ENCODE assay signal across 19 cellular contexts in the genomic region with DNA sequence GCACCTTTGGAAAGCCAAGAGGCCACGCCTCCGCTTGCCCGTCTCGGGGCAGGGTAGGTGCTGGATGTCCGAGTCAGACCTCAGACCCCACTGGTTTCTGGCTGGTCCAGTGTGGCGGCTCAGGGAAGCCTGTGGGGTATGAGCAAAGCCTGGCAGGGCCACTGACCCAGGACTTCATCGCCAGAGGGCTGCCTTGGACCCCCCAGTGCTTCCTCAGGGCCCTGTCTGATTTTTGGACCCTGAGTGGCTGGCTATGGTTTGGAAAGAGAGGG. TPM values are rescaled to one million over a fixed set of nuclear protein-coding genes. Genes with fewer than 3 reads are reported as not detected.
A peak's percentile ranks its signal among the peaks of the same experiment; 100 is the strongest.
DNase-seq lines count a peak whose midpoint lies in the region; ATAC-seq, FAIRE-seq and TF ChIP-seq lines count a peak whose summit lies in the region.
"Had no signal": no experiment of that assay in that cellular context is flagged by ENCODE, and none has a peak within 500 bp of the region (broad histone marks: within the 10 kb centered on the region; RNA-seq: fewer than 3 reads in every experiment).

No MANE protein-coding gene starts in this region.

- H2AFZ ChIP-seq in H1 (ENCODE audit: low read length) = no peak overlapping the region

- TF ChIP-seq CTCF in RWPE2 (IDR thresholded peaks at IDR 0.05; ENCODE audit: poor library complexity, severe bottlenecking) (no peak), H1 (IDR thresholded peaks at IDR 0.05; ENCODE audit: control extremely low read depth in 1 of 3, insufficient read depth in 1 of 3, low read depth in 1 of 3, low read length in 3 of 3) (no peak), upper lobe of right lung (IDR thresholded peaks at IDR 0.05) (no peak), adrenal gland (IDR thresholded peaks at IDR 0.05) (no peak)

- H3K79me1 ChIP-seq in H1 (ENCODE audit: low read depth, low read length) = no peaks in the 10 kb centered on the region

- no peak for ATAC-seq in activated naive CD8-positive, alpha-beta T cell treated with anti-CD3 and anti-CD28 coated beads, Interleukin-2, amount 50 U/mL, for 24 hours
- no peak for ATAC-seq in RWPE2 (ENCODE audit: low read depth)
- ATAC-seq in upper lobe of right lung = no peak
- no peak for ATAC-seq in GM21737 (IDR thresholded peaks at IDR 0.05; ENCODE audit: unreplicated experiment)
- ATAC-seq: A549 had no signal

- no peaks in the 10 kb centered on the region for H3K36me3 ChIP-seq in RWPE2 (ENCODE audit: low read depth)
- H3K36me3 ChIP-seq in H1 (ENCODE audit: control insufficient read depth in 2 of 4, insufficient read depth in 4 of 4, low read length in 3 of 4) = no peaks in the 10 kb centered on the region
- H3K36me3 ChIP-seq in upper lobe of right lung = no peaks in the 10 kb centered on the region
- H3K36me3 ChIP-seq in adrenal gland (replicated peaks in 1 of 2) = no peaks in the 10 kb centered on the region
- H3K36me3 ChIP-seq: BLaER1, HAP-1 had no signal

- no peak overlapping the region for H3K4me2 ChIP-seq in H1 (ENCODE audit: insufficient read depth in 1 of 2, low read depth in 2 of 2, low read length in 2 of 2)
- H3K4me2 ChIP-seq: A549, BLaER1 had no signal

- CTCF ChIA-PET in H1 (lab: Charles Lee; ENCODE audit: partially characterized antibody) = interaction anchor here (0.6 to 17.1 kb wide), 14 partner anchors 8 to 232 kb away, joined by 3 to 244 read pairs (median 9); no protein-coding TSS in a partner anchor

- H3K36me3 Mint-ChIP-seq in activated naive CD8-positive, alpha-beta T cell treated with anti-CD3 and anti-CD28 coated beads, Interleukin-2, amount 50 U/mL, for 24 hours (ENCODE audit: low read depth) = no peaks in the 10 kb centered on the region
- H3K36me3 Mint-ChIP-seq in activated naive CD8-positive, alpha-beta T cell treated with anti-CD3 and anti-CD28 coated beads for 36 hours = no peaks in the 10 kb centered on the region
- H3K36me3 Mint-ChIP-seq: CD14-positive monocyte; CD4-positive, alpha-beta memory T cell had no signal

- no peak overlapping the region for H3K14ac ChIP-seq in H1 (ENCODE audit: insufficient read length)

- H3K27me3 ChIP-seq in RWPE2 (ENCODE audit: insufficient read depth, poor library complexity, severe bottlenecking) (no peaks in the 10 kb centered on the region), H1 (replicated peaks in 1 of 4; ENCODE audit: control insufficient read depth in 3 of 4, extremely low read depth in 1 of 4, insufficient read depth in 3 of 4, low read length in 3 of 4) (no peaks in the 10 kb centered on the region; a peak in 1 of 7 replicates), upper lobe of right lung (peaks cover 20% of the 10 kb centered on the region), adrenal gland (peaks cover under 1% of the 10 kb centered on the region)
- H3K27me3 ChIP-seq: BLaER1 had no signal

- 95% methylated on average over 7 of the region's 7 CpGs; no CpG with 5 or more reads in 1 of the 2 experiments for WGBS in H1 (ENCODE audit: extremely low coverage in 1 of 2, insufficient coverage in 1 of 2, insufficient read length in 1 of 2, insufficient replicate concordance in 2 of 2, low coverage in 1 of 2, low lambda C conversion rate in 2 of 2, missing lambda C conversion rate in 1 of 2), 2 experiments
- 38 to 93% (median 86%) methylated on average over 2 to 7 of the region's 7 CpGs for WGBS in adrenal gland, 4 donors

- TF ChIP-seq POLR2A in H1 (IDR thresholded peaks at IDR 0.05; ENCODE audit: control extremely low read depth in 1 of 2, low read depth in 2 of 2, low read length in 2 of 2) (no peak), adrenal gland (IDR thresholded peaks at IDR 0.05) (no peak)

- no peak overlapping the region for H2BK20ac ChIP-seq in H1 (ENCODE audit: low read length)

- peak overlapping the region; percentile 89 for H2BK5ac ChIP-seq in H1 (ENCODE audit: low read depth, low read length)

- H3K27ac ChIP-seq in RWPE2 (ENCODE audit: poor library complexity, severe bottlenecking) (no peak overlapping the region), H1 (ENCODE audit: low read depth, low read length) (no peak overlapping the region), upper lobe of right lung (no peak overlapping the region), adrenal gland (no peak overlapping the region)
- H3K27ac ChIP-seq: 22Rv1, A549, BLaER1 had no signal

- no peaks in the 10 kb centered on the region for H3K79me2 ChIP-seq in H1 (ENCODE audit: control insufficient read depth in 1 of 2, insufficient read depth in 2 of 2, low read length in 2 of 2)

- no peak overlapping the region for H3K56ac ChIP-seq in H1 (replicated peaks; ENCODE audit: insufficient read length, low read depth, low read length)

- 0 out of 2 replicates have a peak overlapping the region, but pooled peaks have one; percentile 100 for H2AK5ac ChIP-seq in H1 (ENCODE audit: low read depth, low read length)

- peaks cover 3% of the 10 kb centered on the region; the same call in 1 of the 2 replicates for H3K23me2 ChIP-seq in H1 (ENCODE audit: low read depth, low read length)

- no peak for TF ChIP-seq EP300 in H1 (IDR thresholded peaks at IDR 0.05; ENCODE audit: borderline replicate concordance in 1 of 2, low read depth in 2 of 2, low read length in 2 of 2)

- no peak overlapping the region for H4K5ac ChIP-seq in H1 (ENCODE audit: insufficient read length, low read depth, low read length)

- no peak overlapping the region for H3K18ac ChIP-seq in H1 (ENCODE audit: extremely low read depth, low read length)

- peaks cover 0 to 2% of the 10 kb centered on the region in 2 experiments for H4K20me1 ChIP-seq in H1 (replicated peaks in 1 of 2; ENCODE audit: control insufficient read depth in 1 of 2, insufficient read depth in 2 of 2, low read length in 2 of 2)
- H4K20me1 ChIP-seq: BLaER1 had no signal

- DNase-seq in activated naive CD8-positive, alpha-beta T cell treated with anti-CD3 and anti-CD28 coated beads, Interleukin-2, amount 50 U/mL, for 24 hours = no peak
- no peak for DNase-seq in activated naive CD8-positive, alpha-beta T cell treated with anti-CD3 and anti-CD28 coated beads for 36 hours
- DNase-seq in RWPE2 (ENCODE audit: low spot score) = peak; percentile 52
- DNase-seq in H1 (ENCODE audit: low read depth in 1 of 2, low spot score in 2 of 2) = no peak
- DNase-seq in upper lobe of right lung = peak; percentile 58
- DNase-seq in urothelium cell line (ENCODE audit: low spot score) = no peak
- DNase-seq in adrenal gland = no peak
- DNase-seq: CD4-positive, alpha-beta memory T cell; DMS153; DMS79; GDM1; GOT3 had no signal

- peak overlapping the region; percentile 32; the same call in 1 of the 2 replicates for H4K8ac ChIP-seq in H1 (ENCODE audit: extremely low read depth, insufficient read depth, low read length)

- no peak overlapping the region for H3K4ac ChIP-seq in H1 (replicated peaks; ENCODE audit: insufficient read length, low read depth, low read length)

- peaks cover 26% of the 10 kb centered on the region for H3K27me3 Mint-ChIP-seq in activated naive CD8-positive, alpha-beta T cell treated with anti-CD3 and anti-CD28 coated beads, Interleukin-2, amount 50 U/mL, for 24 hours
- H3K27me3 Mint-ChIP-seq in activated naive CD8-positive, alpha-beta T cell treated with anti-CD3 and anti-CD28 coated beads for 36 hours = peaks cover 56% of the 10 kb centered on the region

- H3K4me3 ChIP-seq in RWPE2 (ENCODE audit: severe bottlenecking) (no peak overlapping the region), H1 (ENCODE audit: extremely low read depth in 1 of 4, insufficient read depth in 2 of 4, low read depth in 3 of 4, low read length in 4 of 4) (no peak overlapping the region), upper lobe of right lung (no peak overlapping the region), adrenal gland (no peak overlapping the region)
- H3K4me3 ChIP-seq: A549, BLaER1, HAP-1 had no signal

- H3K9ac ChIP-seq in H1 (replicated peaks in 1 of 4; ENCODE audit: extremely low read depth in 1 of 4, low read depth in 3 of 4, low read length in 3 of 4) = no peak overlapping the region
- H3K9ac ChIP-seq: BLaER1 had no signal

- POLR2A ChIA-PET in H1 (lab: Charles Lee; ENCODE audit: partially characterized antibody) = interaction anchor here (2.9 kb wide), 1 partner anchor 11 kb away, joined by 12 read pairs; no protein-coding TSS in a partner anchor

- no peak overlapping the region for H2BK120ac ChIP-seq in H1 (replicated peaks; ENCODE audit: low read depth, low read length)

- no peak for TF ChIP-seq RAD21 in H1 (IDR thresholded peaks at IDR 0.05 in 1 of 2, conservative IDR thresholded peaks at IDR 0.05 in 1 of 2; ENCODE audit: low read depth in 2 of 2, low read length in 2 of 2)

- H2BK15ac ChIP-seq in H1 (ENCODE audit: low read length) = peak overlapping the region; percentile 13; the same call in 1 of the 2 replicates

- intact Hi-C loops in upper lobe of right lung (cut with DNase I) (loop anchor here (10.0 kb wide), 1 partner anchor 214 kb away; no protein-coding TSS in a partner anchor), adrenal gland (cut with DNase I) (loop anchor here (5.0 to 10.0 kb wide), 3 partner anchors 162 to 224 kb away; no protein-coding TSS in a partner anchor)

- peaks cover 2% of the 10 kb centered on the region for H3K4me1 Mint-ChIP-seq in activated naive CD8-positive, alpha-beta T cell treated with anti-CD3 and anti-CD28 coated beads, Interleukin-2, amount 50 U/mL, for 24 hours
- H3K4me1 Mint-ChIP-seq in activated naive CD8-positive, alpha-beta T cell treated with anti-CD3 and anti-CD28 coated beads for 36 hours = peaks cover 2% of the 10 kb centered on the region

- no peak overlapping the region for H3K23ac ChIP-seq in H1 (ENCODE audit: insufficient read length)

- no peak for FAIRE-seq in H1 (lab: Jason Lieb, UNC)
- no peak for FAIRE-seq in urothelium cell line (lab: Jason Lieb, UNC)
- FAIRE-seq: A549, GM12892 had no signal

- no peaks in the 10 kb centered on the region for H3K9me3 ChIP-seq in RWPE2 (ENCODE audit: severe bottlenecking)
- no peaks in the 10 kb centered on the region for H3K9me3 ChIP-seq in H1 (ENCODE audit: insufficient read depth in 2 of 2, low read depth in 1 of 2, low read length in 1 of 2)
- no peaks in the 10 kb centered on the region for H3K9me3 ChIP-seq in upper lobe of right lung
- no peaks in the 10 kb centered on the region for H3K9me3 ChIP-seq in adrenal gland (replicated peaks in 1 of 3)
- H3K9me3 ChIP-seq: A549, BLaER1, HAP-1 had no signal

- H3K4me3 Mint-ChIP-seq in activated naive CD8-positive, alpha-beta T cell treated with anti-CD3 and anti-CD28 coated beads, Interleukin-2, amount 50 U/mL, for 24 hours = no peak overlapping the region
- H3K4me3 Mint-ChIP-seq in activated naive CD8-positive, alpha-beta T cell treated with anti-CD3 and anti-CD28 coated beads for 36 hours = no peak overlapping the region
- H3K4me3 Mint-ChIP-seq: CD14-positive monocyte; CD4-positive, alpha-beta memory T cell had no signal

- no peaks in the 10 kb centered on the region for H3K4me1 ChIP-seq in RWPE2 (ENCODE audit: insufficient read depth, poor library complexity, severe bottlenecking)
- H3K4me1 ChIP-seq in H1 (replicated peaks in 1 of 4; ENCODE audit: control insufficient read depth in 3 of 4, insufficient read depth in 4 of 4, low read length in 3 of 4) = peaks cover 7 to 28% (median 17%) of the 10 kb centered on the region in 4 experiments
- H3K4me1 ChIP-seq in upper lobe of right lung = no peaks in the 10 kb centered on the region
- no peaks in the 10 kb centered on the region for H3K4me1 ChIP-seq in adrenal gland (replicated peaks in 1 of 2)
- H3K4me1 ChIP-seq: HAP-1 had no signal

- peak overlapping the region; percentile 35 for H4K91ac ChIP-seq in H1 (replicated peaks; ENCODE audit: insufficient read length, low read length)

- H3K9me3 Mint-ChIP-seq in activated naive CD8-positive, alpha-beta T cell treated with anti-CD3 and anti-CD28 coated beads, Interleukin-2, amount 50 U/mL, for 24 hours = no peaks in the 10 kb centered on the region
- H3K9me3 Mint-ChIP-seq in activated naive CD8-positive, alpha-beta T cell treated with anti-CD3 and anti-CD28 coated beads for 36 hours = no peaks in the 10 kb centered on the region
- H3K9me3 Mint-ChIP-seq: CD14-positive monocyte; CD4-positive, alpha-beta memory T cell had no signal

- H2BK12ac ChIP-seq in H1 (ENCODE audit: low read depth, low read length) = peak overlapping the region; percentile 100; the same call in 1 of the 2 replicates

- peak overlapping the region; percentile 26 for H3K27ac Mint-ChIP-seq in activated naive CD8-positive, alpha-beta T cell treated with anti-CD3 and anti-CD28 coated beads, Interleukin-2, amount 50 U/mL, for 24 hours
- no peak overlapping the region for H3K27ac Mint-ChIP-seq in activated naive CD8-positive, alpha-beta T cell treated with anti-CD3 and anti-CD28 coated beads for 36 hours
- H3K27ac Mint-ChIP-seq: CD4-positive, alpha-beta memory T cell had no signal

RNA-seq across cellular contexts. Expression of a gene that starts 20.4 kb away (rescaled TPM):
- not detected for total RNA-seq in activated naive CD8-positive, alpha-beta T cell treated with anti-CD3 and anti-CD28 coated beads for 36 hours
- 4.9 and 5.7 TPM in 2 replicates for total RNA-seq in H1 (2021; fragmentation: NEBNext Ultra II Directional; extraction: Animal tissue kit (Norgen Biotek cat#: 25700))
- polyA plus RNA-seq in H1 (2011; rRNA removed) (0.80 and 0.85 TPM in 2 replicates), adrenal gland (not detected)
- polyA plus RNA-seq in H1 (2011; cell fraction: cytosol; rRNA removed) = 1.6 TPM
- polyA plus RNA-seq in H1 (2011; cell fraction: nucleus; rRNA removed) = 3.3 TPM
- 1.7 to 3.9 TPM (median 2.8 TPM) in 4 replicates for polyA plus RNA-seq in H1 (2012, experiment 1 of 2)
- polyA plus RNA-seq in H1 (2012, experiment 2 of 2) = 1.1 TPM
- polyA plus RNA-seq in H1 (2013, experiment 1 of 2) = 1.1 TPM
- polyA plus RNA-seq in H1 (2013, experiment 2 of 2) = 0.96 TPM
- polyA minus RNA-seq in H1 (2011; rRNA and poly(A)+ RNA removed) = 2.1 and 3.0 TPM in 2 replicates
- polyA minus RNA-seq in H1 (2011; cell fraction: cytosol; rRNA and poly(A)+ RNA removed) = 2.3 TPM
- 3.0 TPM for polyA minus RNA-seq in H1 (2011; cell fraction: nucleus; rRNA and poly(A)+ RNA removed)
- total RNA-seq in upper lobe of right lung (not detected), adrenal gland (not detected)
- total RNA-seq: CD4-positive, alpha-beta memory T cell had no signal
- polyA plus RNA-seq: CD14-positive monocyte had no signal

Comparison
In these comparisons a context has a peak if more than half of its experiments do, and no peak if none do; other contexts are left out.
1. DNase-seq: peak in RWPE2 (single experiment) and upper lobe of right lung (single experiment); none in activated naive CD8-positive, alpha-beta T cell treated with anti-CD3 and anti-CD28 coated beads, Interleukin-2, amount 50 U/mL, for 24 hours (single experiment), activated naive CD8-positive, alpha-beta T cell treated with anti-CD3 and anti-CD28 coated beads for 36 hours (single experiment), H1 (0 of 2), urothelium cell line (single experiment) and adrenal gland (0 of 7).